In genomic region chr5:125611541-125611940, GRCh38 we compare ENCODE assay signal across 33 cellular contexts.
"Had no signal": no experiment of that assay in that cellular context is flagged by ENCODE, and none has a peak within 500 bp of the region (broad histone marks: within the 10 kb centered on the region; RNA-seq: fewer than 3 reads in every experiment).

No MANE protein-coding gene starts in this region.

- FAIRE-seq: astrocyte, TTC549 had no signal

- H3K27me3 ChIP-seq: adrenal gland, body of pancreas, brain microvascular endothelial cell, breast epithelium had no signal

- H3K4me3 ChIP-seq: adrenal gland, body of pancreas, breast epithelium had no signal

- ATAC-seq: activated CD8-positive, alpha-beta T cell treated with anti-CD3 and anti-CD28 coated beads for 36 hours; activated naive CD4-positive, alpha-beta T cell treated with anti-CD3 and anti-CD28 coated beads, Interleukin-2, amount 50 U/mL, for 72 hours; activated T-cell treated with anti-CD3 and anti-CD28 coated beads, Interleukin-2, amount 50 U/mL, for 4 hours; activated T-cell treated with anti-CD3 and anti-CD28 coated beads, Interleukin-2, amount 50 U/mL, for 72 hours; activated T-helper 17 cell treated with anti-CD3 and anti-CD28 coated beads, Interleukin-2, amount 50 U/mL, for 72 hours had no signal

- H3K4me1 ChIP-seq: breast epithelium had no signal

- H3K27ac ChIP-seq: adrenal gland, body of pancreas, brain microvascular endothelial cell, breast epithelium had no signal

- DNase-seq: activated B cell treated with CpG ODN at 0.5 μM for 24 hours; activated CD4-positive, alpha-beta memory T cell treated with anti-CD3 and anti-CD28 coated beads for 36 hours; activated CD4-positive, alpha-beta T cell treated with anti-CD3 and anti-CD28 coated beads for 4 hours; activated CD4-positive, alpha-beta T cell treated with anti-CD3 and anti-CD28 coated beads, Interleukin-2, amount 10 ng/mL, durations not matched to agents 24 days and 14 days; activated CD4-positive, alpha-beta T cell treated with anti-CD3 and anti-CD28 coated beads, Interleukin-2, amount 50 U/mL, for 1 hour; activated CD4-positive, alpha-beta T cell treated with anti-CD3 and anti-CD28 coated beads, Interleukin-2, amount 50 U/mL, for 4 hours; activated CD4-positive, CD25-positive, alpha-beta regulatory T cell treated with anti-CD3 and anti-CD28 coated beads, Interleukin-2, amount 50 U/mL, for 72 hours; activated CD8-positive, alpha-beta memory T cell treated with anti-CD3 and anti-CD28 coated beads, Interleukin-2, amount 50 U/mL, for 4 hours; activated CD8-positive, alpha-beta T cell treated with anti-CD3 and anti-CD28 coated beads for 36 hours; activated effector memory CD4-positive, alpha-beta T cell treated with anti-CD3 and anti-CD28 coated beads, Interleukin-2, amount 50 U/mL, for 16 hours; activated gamma-delta T cell treated with Interleukin-2 at 50 U/mL for 16 hours; activated naive CD4-positive, alpha-beta T cell; activated naive CD4-positive, alpha-beta T cell treated with anti-CD3 and anti-CD28 coated beads for 36 hours; activated naive CD4-positive, alpha-beta T cell treated with anti-CD3 and anti-CD28 coated beads, Interleukin-2, amount 50 U/mL, for 16 hours; activated naive CD8-positive, alpha-beta T cell treated with anti-CD3 and anti-CD28 coated beads for 36 hours; activated T-cell treated with anti-CD3 and anti-CD28 coated beads for 4 hours; activated T-cell treated with anti-CD3 and anti-CD28 coated beads, Interleukin-2, amount 50 U/mL, for 1 hour; activated T-cell treated with anti-CD3 and anti-CD28 coated beads, Interleukin-2, amount 50 U/mL, for 4 hours; activated T-cell treated with anti-CD3 and anti-CD28 coated beads, Interleukin-2, amount 50 U/mL, for 72 hours; adrenal gland; amniotic stem cell; aorta; brain microvascular endothelial cell; central memory CD4-positive, alpha-beta T cell; T-helper 1 cell; T-helper 2 cell; T-helper 9 cell had no signal

- H3K36me3 ChIP-seq: adrenal gland, brain microvascular endothelial cell, breast epithelium had no signal

- H3K9me3 ChIP-seq: adrenal gland, body of pancreas, breast epithelium had no signal
